ENCODE assay signal across 10 cellular contexts in the genomic region with DNA sequence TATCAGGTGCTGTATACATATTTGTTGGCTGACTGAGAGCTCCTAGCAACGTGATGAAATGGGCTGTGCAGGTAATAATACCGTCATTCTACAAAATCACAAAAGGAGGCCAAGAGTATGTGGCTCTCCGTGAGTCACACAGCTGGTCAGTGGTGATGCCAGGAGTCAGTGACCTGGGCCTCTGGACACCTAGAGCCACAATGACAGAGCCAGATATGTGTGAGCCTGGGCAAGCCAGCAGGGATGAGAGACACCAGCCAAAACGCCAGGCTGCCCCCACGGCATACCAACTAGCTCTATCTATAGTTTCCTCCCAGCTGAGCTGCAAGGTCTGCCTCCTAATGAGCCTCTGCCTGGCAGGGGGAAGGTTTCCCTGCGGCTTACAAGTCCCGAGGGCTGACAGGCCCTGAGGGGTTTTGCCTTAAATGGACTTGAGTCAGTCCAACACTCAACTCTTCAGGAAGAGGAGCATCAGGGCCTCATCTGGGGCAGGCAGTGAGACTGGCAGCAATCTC.
A peak's percentile ranks its signal among the peaks of the same experiment; 100 is the strongest.
DNase-seq lines count a peak whose midpoint lies in the region; TF ChIP-seq lines count a peak whose summit lies in the region.
"Had no signal": no experiment of that assay in that cellular context is flagged by ENCODE, and none has a peak within 500 bp of the region (broad histone marks: within the 10 kb centered on the region; RNA-seq: fewer than 3 reads in every experiment).

No MANE protein-coding gene starts in this region.

- no peaks in the 10 kb centered on the region for H3K36me3 ChIP-seq in DOHH2 (ENCODE audit: control insufficient read depth, low read length)
- H3K36me3 ChIP-seq in MG63, result no peaks in the 10 kb centered on the region
- no peaks in the 10 kb centered on the region for H3K36me3 ChIP-seq in mammary epithelial cell (ENCODE audit: insufficient read depth, low read length)
- H3K36me3 ChIP-seq in muscle layer of colon (ENCODE audit: insufficient read depth, low read length), result no peaks in the 10 kb centered on the region
- H3K36me3 ChIP-seq in hepatocyte (replicated peaks; ENCODE audit: insufficient read depth, low read depth), result no peaks in the 10 kb centered on the region

- TF ChIP-seq CTCF in DOHH2 (IDR thresholded peaks at IDR 0.05; ENCODE audit: low read depth, low read length, poor library complexity, severe bottlenecking) (no peak), mammary epithelial cell (conservative IDR thresholded peaks at IDR 0.05 in 1 of 2, IDR thresholded peaks at IDR 0.05 in 1 of 2; ENCODE audit: extremely low read depth in 1 of 2, insufficient read depth in 1 of 2, low read depth in 1 of 2, low read length in 2 of 2) (no peak), hepatocyte (IDR thresholded peaks at IDR 0.05; ENCODE audit: poor library complexity) (no peak)

- peak; percentile 11 for DNase-seq in MG63
- DNase-seq in mammary epithelial cell, result peak; percentile 76
- no peak for DNase-seq in hepatocyte (ENCODE audit: low spot score)
- no peak for DNase-seq in posterior vena cava (ENCODE audit: low spot score)
- DNase-seq in retina, result no peak
- DNase-seq in AG08396 (ENCODE audit: low spot score), result no peak
- DNase-seq: NCI-H1105 treated with DMSO at 0.1 percent for 48 hours had no signal

- dilution Hi-C loops in mammary epithelial cell (cut with HindIII; ENCODE audit: low sequenced_read_pairs), result no loop called here

- H3K27me3 ChIP-seq in DOHH2 (ENCODE audit: control insufficient read depth, low read length) (peaks cover 5% of the 10 kb centered on the region), MG63 (no peaks in the 10 kb centered on the region), mammary epithelial cell (ENCODE audit: insufficient read depth, low read length) (no peaks in the 10 kb centered on the region), muscle layer of colon (ENCODE audit: control insufficient read depth in 1 of 2, insufficient read depth in 2 of 2, low read length in 2 of 2) (no peaks in the 10 kb centered on the region), hepatocyte (no peaks in the 10 kb centered on the region)

- H3K4me1 ChIP-seq in DOHH2 (ENCODE audit: control insufficient read depth, low read length) (peaks cover 35% of the 10 kb centered on the region), mammary epithelial cell (ENCODE audit: insufficient read depth, low read length) (peaks cover 21% of the 10 kb centered on the region), muscle layer of colon (ENCODE audit: insufficient read depth, low read length) (peaks cover 17% of the 10 kb centered on the region), hepatocyte (ENCODE audit: insufficient read depth) (no peaks in the 10 kb centered on the region)

- intact Hi-C loops in mammary epithelial cell (cut with micrococcal nuclease), result loop anchor here (10.0 kb wide), 1 partner anchor 406 kb away; a partner anchor contains a TSS
- intact Hi-C loops in posterior vena cava (cut with DNase I), result loop anchor here in 1 of 2 donors (2.0 to 5.0 kb wide), 2 partner anchors 82 to 248 kb away; no protein-coding TSS in a partner anchor

- H3F3A ChIP-seq in DOHH2 (ENCODE audit: control insufficient read depth, insufficient read depth), result no peaks in the 10 kb centered on the region

- 30% methylated on average over 6 of the region's 7 CpGs for WGBS in mammary epithelial cell (ENCODE audit: low coverage, missing lambda C conversion rate)
- 58% methylated on average over 7 of the region's 7 CpGs for WGBS in hepatocyte (ENCODE audit: low lambda C conversion rate, missing lambda C conversion rate)

- BruUV-seq in mammary epithelial cell (replicated peaks; lab: Mats Ljungman, UMichigan), result no TSS peak

- H3K4me2 ChIP-seq in DOHH2 (ENCODE audit: low read length), result peak overlapping the region; percentile 29
- no peak overlapping the region for H3K4me2 ChIP-seq in mammary epithelial cell (ENCODE audit: insufficient read depth, low read depth, low read length)
- no peak overlapping the region for H3K4me2 ChIP-seq in hepatocyte

- H4K20me1 ChIP-seq in DOHH2 (ENCODE audit: control insufficient read depth, insufficient read depth, low read depth, low read length) (no peaks in the 10 kb centered on the region), mammary epithelial cell (ENCODE audit: insufficient read depth, low read length) (no peaks in the 10 kb centered on the region), hepatocyte (ENCODE audit: insufficient read depth, poor library complexity, severe bottlenecking) (no peaks in the 10 kb centered on the region)

- H3K9me2 ChIP-seq in DOHH2 (replicated peaks; ENCODE audit: control insufficient read depth, low read length), result no peaks in the 10 kb centered on the region
- H3K9me2 ChIP-seq in hepatocyte (replicated peaks; ENCODE audit: insufficient read depth), result no peaks in the 10 kb centered on the region

- H3K79me2 ChIP-seq in DOHH2 (ENCODE audit: control insufficient read depth, low read length), result no peaks in the 10 kb centered on the region
- no peaks in the 10 kb centered on the region for H3K79me2 ChIP-seq in mammary epithelial cell (ENCODE audit: insufficient read depth, low read length)
- no peaks in the 10 kb centered on the region for H3K79me2 ChIP-seq in hepatocyte

- H3K9me3 ChIP-seq in DOHH2 (ENCODE audit: control insufficient read depth, insufficient read depth, low read length), result no peaks in the 10 kb centered on the region
- no peaks in the 10 kb centered on the region for H3K9me3 ChIP-seq in MG63
- no peaks in the 10 kb centered on the region for H3K9me3 ChIP-seq in mammary epithelial cell (replicated peaks; ENCODE audit: insufficient read depth, low read length)
- no peaks in the 10 kb centered on the region for H3K9me3 ChIP-seq in muscle layer of colon (ENCODE audit: low read length)
- H3K9me3 ChIP-seq in hepatocyte (ENCODE audit: low read depth), result no peaks in the 10 kb centered on the region

- no peak overlapping the region for H3K9ac ChIP-seq in mammary epithelial cell (ENCODE audit: insufficient read depth, low read length)
- no peak overlapping the region for H3K9ac ChIP-seq in muscle layer of colon (ENCODE audit: low read length)

- H2AFZ ChIP-seq in mammary epithelial cell (ENCODE audit: low read depth, low read length) (peak overlapping the region; percentile 8), hepatocyte (no peak overlapping the region)

- in situ Hi-C loops in mammary epithelial cell (cut with MboI; ENCODE audit: low sequenced_read_pairs in 2 of 2), result loop anchor here (5.0 to 10.0 kb wide), 3 partner anchors 83 to 438 kb away; no protein-coding TSS in a partner anchor

- H3K27ac ChIP-seq in DOHH2 (ENCODE audit: low read depth, low read length) (no peak overlapping the region), mammary epithelial cell (ENCODE audit: insufficient read depth, low read depth, low read length) (peak overlapping the region; percentile 27), muscle layer of colon (ENCODE audit: low read depth, low read length) (peak overlapping the region; percentile 59), hepatocyte (no peak overlapping the region)
- H3K27ac ChIP-seq: VCaP had no signal

- 0 out of 2 replicates have a peak overlapping the region, but pooled peaks have one; percentile 6 for H3K4me3 ChIP-seq in DOHH2 (ENCODE audit: low read length)
- no peak overlapping the region for H3K4me3 ChIP-seq in MG63
- H3K4me3 ChIP-seq in mammary epithelial cell (replicated peaks in 1 of 3; ENCODE audit: insufficient read depth in 1 of 3, low read depth in 2 of 3, low read length in 3 of 3), result no peak overlapping the region
- no peak overlapping the region for H3K4me3 ChIP-seq in muscle layer of colon (ENCODE audit: low read depth in 1 of 2, low read length in 2 of 2)
- H3K4me3 ChIP-seq in hepatocyte, result no peak overlapping the region

- CTCF ChIA-PET in mammary epithelial cell (lab: Charles Lee; ENCODE audit: low non-redundant PET), result no interaction called here

Comparison
In these comparisons a context has a peak if more than half of its experiments do, and no peak if none do; other contexts are left out.
1. H3K27ac ChIP-seq: peak in mammary epithelial cell (single experiment) and muscle layer of colon (single experiment); none in DOHH2 (single experiment) and hepatocyte (single experiment).
2. DNase-seq: peak in MG63 (single experiment) and mammary epithelial cell (single experiment); none in hepatocyte (single experiment), posterior vena cava (single experiment), retina (single experiment) and AG08396 (single experiment).